In genomic region chr7:147547252-147547897, GRCh38 we compare ENCODE assay signal across 9 cellular contexts.
DNase-seq lines count a peak whose midpoint lies in the region; ATAC-seq, FAIRE-seq and TF ChIP-seq lines count a peak whose summit lies in the region.
"Had no signal": no experiment of that assay in that cellular context is flagged by ENCODE, and none has a peak within 500 bp of the region (broad histone marks: within the 10 kb centered on the region; RNA-seq: fewer than 3 reads in every experiment).

No MANE protein-coding gene starts in this region.

- no peaks in the 10 kb centered on the region for H3K27me3 ChIP-seq in CD8-positive, alpha-beta T cell (ENCODE audit: insufficient read depth, low read length)

- no peak overlapping the region for H3K27ac Mint-ChIP-seq in CD8-positive, alpha-beta T cell
- H3K27ac Mint-ChIP-seq: stimulated activated naive CD8-positive, alpha-beta T cell treated with anti-CD3 and anti-CD28 coated beads, Interleukin-15, Interleukin-2, amounts not matched to agents 100 ng/mL and 50 ng/mL, for 24 hours had no signal

- no peak overlapping the region for H3K27ac ChIP-seq in CD8-positive, alpha-beta T cell (ENCODE audit: low read depth, low read length)

- TF ChIP-seq CTCF in CD8-positive, alpha-beta T cell (IDR thresholded peaks at IDR 0.05) = no peak

- no peaks in the 10 kb centered on the region for H3K36me3 Mint-ChIP-seq in CD8-positive, alpha-beta T cell

- in situ Hi-C loops in Caki2 (cut with HindIII; ENCODE audit: low pct_unique_long_range_greater_than_20kb, low sequenced_read_pairs) = no loop called here

- no peaks in the 10 kb centered on the region for H3K4me1 ChIP-seq in CD8-positive, alpha-beta T cell (ENCODE audit: insufficient read depth, low read length)

- H3K27me3 Mint-ChIP-seq in CD8-positive, alpha-beta T cell (ENCODE audit: low read depth) = no peaks in the 10 kb centered on the region
- H3K27me3 Mint-ChIP-seq: stimulated activated naive CD8-positive, alpha-beta T cell treated with anti-CD3 and anti-CD28 coated beads, Interleukin-15, Interleukin-2, amounts not matched to agents 100 ng/mL and 50 ng/mL, for 24 hours had no signal

- H3K4me3 Mint-ChIP-seq in CD8-positive, alpha-beta T cell = no peak overlapping the region
- H3K4me3 Mint-ChIP-seq: stimulated activated naive CD8-positive, alpha-beta T cell treated with anti-CD3 and anti-CD28 coated beads, Interleukin-15, Interleukin-2, amounts not matched to agents 100 ng/mL and 50 ng/mL, for 24 hours had no signal

- CTCF ChIA-PET in CD8-positive, alpha-beta T cell (lab: Charles Lee) = interaction anchor here (1.1 kb wide), 1 partner anchor 10 kb away, joined by 3 read pairs; no protein-coding TSS in a partner anchor

- peaks cover 19% of the 10 kb centered on the region for H3K9me3 Mint-ChIP-seq in CD8-positive, alpha-beta T cell

- no peaks in the 10 kb centered on the region for H3K9me3 ChIP-seq in CD8-positive, alpha-beta T cell (ENCODE audit: low read length)

- POLR2A ChIA-PET in CD8-positive, alpha-beta T cell (lab: Charles Lee) = no interaction called here

- FAIRE-seq in GM12892 (lab: Jason Lieb, UNC) = no peak

- H3K4me3 ChIP-seq in CD8-positive, alpha-beta T cell (ENCODE audit: low read depth, low read length) = no peak overlapping the region

- ATAC-seq in HG02610 (IDR thresholded peaks at IDR 0.05; ENCODE audit: unreplicated experiment) = peak; percentile 58
- no peak for ATAC-seq in GM19324 (IDR thresholded peaks at IDR 0.05; ENCODE audit: low FRiP score, unreplicated experiment)
- ATAC-seq in CD8-positive, alpha-beta T cell = no peak

- no peaks in the 10 kb centered on the region for H3K36me3 ChIP-seq in CD8-positive, alpha-beta T cell (ENCODE audit: insufficient read depth, low read length)

- H3K4me1 Mint-ChIP-seq in CD8-positive, alpha-beta T cell (ENCODE audit: low read depth) = no peaks in the 10 kb centered on the region

- DNase-seq in Caki2 (ENCODE audit: low read depth) (peak; percentile 10), SHP77 (lab: John Stamatoyannopoulos, UW) (peak; percentile 15 to 52), iPS-NIHi11 (ENCODE audit: low spot score) (peak; percentile 37), NOMO-1 treated with dmso at 0.1 percent for 144 hours (lab: John Stamatoyannopoulos, UW; ENCODE audit: unreplicated experiment) (no peak), GM12892 (ENCODE audit: insufficient read length) (no peak)
- DNase-seq in CD8-positive, alpha-beta T cell = no peak

- intact Hi-C loops in CD8-positive, alpha-beta T cell (cut with DNase I, micrococcal nuclease) = no loop called here

- TF ChIP-seq POLR2A in GM12892 (IDR thresholded peaks at IDR 0.05; ENCODE audit: low read depth, low read length) = no peak

Comparison
In these comparisons a context has a peak if more than half of its experiments do, and no peak if none do; other contexts are left out.
1. DNase-seq: peak in Caki2 (single experiment), SHP77 (2 of 2) and iPS-NIHi11 (single experiment); none in CD8-positive, alpha-beta T cell (0 of 7), NOMO-1 treated with dmso at 0.1 percent for 144 hours (single experiment) and GM12892 (single experiment).